Comparison of ENCODE assay signal across 20 cellular contexts in genomic region chr10:11263767-11264166, GRCh38.
DNase-seq lines count a peak whose midpoint lies in the region; ATAC-seq lines count a peak whose summit lies in the region.
"Had no signal": no experiment of that assay in that cellular context is flagged by ENCODE, and none has a peak within 500 bp of the region (broad histone marks: within the 10 kb centered on the region; RNA-seq: fewer than 3 reads in every experiment).

No MANE protein-coding gene starts in this region.

- CTCF ChIA-PET in activated CD8-positive, alpha-beta memory T cell treated with anti-CD3 and anti-CD28 coated beads, Interleukin-2, amount 10 ng/mL, durations not matched to agents 7 days and 5 days (lab: Charles Lee) = interaction anchor here (1.2 kb wide), 1 partner anchor 14 kb away, joined by 3 read pairs; no protein-coding TSS in a partner anchor
- CTCF ChIA-PET in CD4-positive, alpha-beta memory T cell (lab: Charles Lee; ENCODE audit: partially characterized antibody) = interaction anchor here (1.7 kb wide), 1 partner anchor 150 kb away, joined by 6 read pairs; no protein-coding TSS in a partner anchor
- CTCF ChIA-PET in naive thymus-derived CD4-positive, alpha-beta T cell (lab: Charles Lee) = no interaction called here

- intact Hi-C loops in CD4-positive, alpha-beta memory T cell (cut with micrococcal nuclease) = no loop called here
- intact Hi-C loops in naive thymus-derived CD4-positive, alpha-beta T cell (cut with micrococcal nuclease) = loop anchor here in 1 of 2 donors (2.0 kb wide), 1 partner anchor 13 kb away; no protein-coding TSS in a partner anchor

- H3K36me3 Mint-ChIP-seq in activated CD8-positive, alpha-beta memory T cell treated with anti-CD3 and anti-CD28 coated beads, Interleukin-2, amount 10 ng/mL, durations not matched to agents 7 days and 5 days = peaks cover 77% of the 10 kb centered on the region
- peaks cover 70 to 91% of the 10 kb centered on the region in 2 donors for H3K36me3 Mint-ChIP-seq in CD4-positive, alpha-beta memory T cell
- H3K36me3 Mint-ChIP-seq in activated T-helper 17 cell treated with anti-CD3 and anti-CD28 coated beads, Interleukin-2, amount 50 U/mL, for 72 hours (ENCODE audit: low read depth) = no peaks in the 10 kb centered on the region
- peaks cover 4 to 58% (median 32%) of the 10 kb centered on the region in 5 donors for H3K36me3 Mint-ChIP-seq in naive thymus-derived CD4-positive, alpha-beta T cell

- ATAC-seq in activated CD8-positive, alpha-beta memory T cell treated with anti-CD3 and anti-CD28 coated beads, Interleukin-2, amount 10 ng/mL, durations not matched to agents 7 days and 5 days = no peak
- ATAC-seq in activated T-helper 17 cell treated with anti-CD3 and anti-CD28 coated beads, Interleukin-2, amount 50 U/mL, for 72 hours (replicated peaks) = no peak
- no peak for ATAC-seq in naive thymus-derived CD4-positive, alpha-beta T cell
- ATAC-seq in HG02840 (IDR thresholded peaks at IDR 0.05; ENCODE audit: low FRiP score, unreplicated experiment) = no peak

- H3K27ac Mint-ChIP-seq in activated CD8-positive, alpha-beta memory T cell treated with anti-CD3 and anti-CD28 coated beads, Interleukin-2, amount 10 ng/mL, durations not matched to agents 7 days and 5 days = peak overlapping the region; percentile 38
- H3K27ac Mint-ChIP-seq in CD4-positive, alpha-beta memory T cell = peak overlapping the region; percentile 2 to 87 (median 55)
- H3K27ac Mint-ChIP-seq in activated T-helper 17 cell treated with anti-CD3 and anti-CD28 coated beads, Interleukin-2, amount 50 U/mL, for 72 hours = peak overlapping the region; percentile 83
- H3K27ac Mint-ChIP-seq in naive thymus-derived CD4-positive, alpha-beta T cell = peak overlapping the region in 8 of 9 donors; percentile 57 to 86 (median 74)

- no peak overlapping the region for H3K4me3 Mint-ChIP-seq in activated CD8-positive, alpha-beta memory T cell treated with anti-CD3 and anti-CD28 coated beads, Interleukin-2, amount 10 ng/mL, durations not matched to agents 7 days and 5 days
- H3K4me3 Mint-ChIP-seq in CD4-positive, alpha-beta memory T cell = peak overlapping the region in 4 of 8 donors; percentile 11 to 43 (median 32)
- peak overlapping the region; percentile 34 for H3K4me3 Mint-ChIP-seq in activated T-helper 17 cell treated with anti-CD3 and anti-CD28 coated beads, Interleukin-2, amount 50 U/mL, for 72 hours
- peak overlapping the region in 3 of 10 donors; percentile 2 to 38 (median 13) for H3K4me3 Mint-ChIP-seq in naive thymus-derived CD4-positive, alpha-beta T cell
- H3K4me3 Mint-ChIP-seq: activated CD4-positive, alpha-beta memory T cell treated with anti-CD3 and anti-CD28 coated beads, Interleukin-2, amount 10 ng/mL, durations not matched to agents 7 days and 5 days; activated T-cell treated with anti-CD3 and anti-CD28 coated beads, Interleukin-2, amount 50 U/mL, for 4 hours had no signal

- peaks cover 66% of the 10 kb centered on the region for H3K36me3 ChIP-seq in CD4-positive, alpha-beta memory T cell (ENCODE audit: insufficient read depth, low read length)
- peaks cover 22 to 76% (median 43%) of the 10 kb centered on the region in 3 experiments for H3K36me3 ChIP-seq in naive thymus-derived CD4-positive, alpha-beta T cell (ENCODE audit: control insufficient read depth in 2 of 3, insufficient read depth in 3 of 3, low read length in 3 of 3)
- H3K36me3 ChIP-seq: WERI-Rb-1 had no signal

- peaks cover 68% of the 10 kb centered on the region for H3K4me1 Mint-ChIP-seq in activated CD8-positive, alpha-beta memory T cell treated with anti-CD3 and anti-CD28 coated beads, Interleukin-2, amount 10 ng/mL, durations not matched to agents 7 days and 5 days
- H3K4me1 Mint-ChIP-seq in CD4-positive, alpha-beta memory T cell = peaks cover 63 to 94% (median 80%) of the 10 kb centered on the region in 4 donors
- H3K4me1 Mint-ChIP-seq in activated T-helper 17 cell treated with anti-CD3 and anti-CD28 coated beads, Interleukin-2, amount 50 U/mL, for 72 hours = peaks cover 63% of the 10 kb centered on the region
- peaks cover 56 to 99% (median 92%) of the 10 kb centered on the region in 7 donors for H3K4me1 Mint-ChIP-seq in naive thymus-derived CD4-positive, alpha-beta T cell

- POLR2A ChIA-PET in CD4-positive, alpha-beta memory T cell (lab: Charles Lee; ENCODE audit: partially characterized antibody) = interaction anchor here (1.0 to 1.5 kb wide), 3 partner anchors 9 to 99 kb away, joined by 3 to 7 read pairs (median 5); no protein-coding TSS in a partner anchor
- POLR2A ChIA-PET in naive thymus-derived CD4-positive, alpha-beta T cell (lab: Charles Lee) = no interaction called here

- no peaks in the 10 kb centered on the region for H3K27me3 ChIP-seq in CD4-positive, alpha-beta memory T cell (ENCODE audit: insufficient read depth, low read length)
- H3K27me3 ChIP-seq in naive thymus-derived CD4-positive, alpha-beta T cell (ENCODE audit: control insufficient read depth in 2 of 2, insufficient read depth in 2 of 2, low read length in 2 of 2) = no peaks in the 10 kb centered on the region
- H3K27me3 ChIP-seq: vagina had no signal

- H3K9me3 Mint-ChIP-seq in activated CD8-positive, alpha-beta memory T cell treated with anti-CD3 and anti-CD28 coated beads, Interleukin-2, amount 10 ng/mL, durations not matched to agents 7 days and 5 days (ENCODE audit: low read depth) = no peaks in the 10 kb centered on the region
- H3K9me3 Mint-ChIP-seq in CD4-positive, alpha-beta memory T cell = peaks cover 0 to 4% (median 0%) of the 10 kb centered on the region in 8 donors
- no peaks in the 10 kb centered on the region for H3K9me3 Mint-ChIP-seq in activated T-helper 17 cell treated with anti-CD3 and anti-CD28 coated beads, Interleukin-2, amount 50 U/mL, for 72 hours
- no peaks in the 10 kb centered on the region for H3K9me3 Mint-ChIP-seq in naive thymus-derived CD4-positive, alpha-beta T cell
- H3K9me3 Mint-ChIP-seq: activated CD4-positive, alpha-beta memory T cell treated with anti-CD3 and anti-CD28 coated beads, Interleukin-2, amount 10 ng/mL, durations not matched to agents 7 days and 5 days; activated T-cell treated with anti-CD3 and anti-CD28 coated beads, Interleukin-2, amount 50 U/mL, for 4 hours had no signal

- no peak for DNase-seq in activated CD8-positive, alpha-beta memory T cell treated with anti-CD3 and anti-CD28 coated beads, Interleukin-2, amount 10 ng/mL, durations not matched to agents 7 days and 5 days
- no peak for DNase-seq in activated CD8-positive, alpha-beta memory T cell treated with anti-CD3 and anti-CD28 coated beads, Interleukin-2, amount 50 U/mL, for 4 hours
- no peak for DNase-seq in CD4-positive, alpha-beta memory T cell
- no peak for DNase-seq in naive thymus-derived CD4-positive, alpha-beta T cell
- DNase-seq in NCI-H2081 (lab: John Stamatoyannopoulos, UW) = no peak
- DNase-seq in DMS79 (lab: John Stamatoyannopoulos, UW) = no peak
- DNase-seq: activated CD4-positive, alpha-beta memory T cell treated with anti-CD3 and anti-CD28 coated beads, Interleukin-2, amount 10 ng/mL, durations not matched to agents 7 days and 5 days; activated T-cell treated with anti-CD3 and anti-CD28 coated beads, Interleukin-2, amount 50 U/mL, for 4 hours; HCEC 1CT; mesendoderm; NCI-H1048; NCI-H187 treated with DMSO at 0.1 percent for 48 hours; NCI-H69; retina; stimulated activated naive CD4-positive, alpha-beta T cell; T-helper 9 cell; WERI-Rb-1 had no signal

- no peaks in the 10 kb centered on the region for H3K27me3 Mint-ChIP-seq in activated CD8-positive, alpha-beta memory T cell treated with anti-CD3 and anti-CD28 coated beads, Interleukin-2, amount 10 ng/mL, durations not matched to agents 7 days and 5 days
- H3K27me3 Mint-ChIP-seq in CD4-positive, alpha-beta memory T cell = no peaks in the 10 kb centered on the region
- no peaks in the 10 kb centered on the region for H3K27me3 Mint-ChIP-seq in activated T-helper 17 cell treated with anti-CD3 and anti-CD28 coated beads, Interleukin-2, amount 50 U/mL, for 72 hours
- H3K27me3 Mint-ChIP-seq in naive thymus-derived CD4-positive, alpha-beta T cell = no peaks in the 10 kb centered on the region
- H3K27me3 Mint-ChIP-seq: activated CD4-positive, alpha-beta memory T cell treated with anti-CD3 and anti-CD28 coated beads, Interleukin-2, amount 10 ng/mL, durations not matched to agents 7 days and 5 days had no signal

- H3K4me1 ChIP-seq in CD4-positive, alpha-beta memory T cell (ENCODE audit: insufficient read depth, low read length) = peaks cover 63% of the 10 kb centered on the region
- H3K4me1 ChIP-seq in naive thymus-derived CD4-positive, alpha-beta T cell (ENCODE audit: control insufficient read depth in 2 of 2, insufficient read depth in 2 of 2, low read length in 2 of 2) = peaks cover 18 to 22% of the 10 kb centered on the region in 2 donors

- no peak overlapping the region for H3K27ac ChIP-seq in CD4-positive, alpha-beta memory T cell (ENCODE audit: low read depth, low read length)
- H3K27ac ChIP-seq in naive thymus-derived CD4-positive, alpha-beta T cell (ENCODE audit: low read depth, low read length) = peak overlapping the region; percentile 22
- H3K27ac ChIP-seq: vagina, WERI-Rb-1 had no signal

- no peaks in the 10 kb centered on the region for H3K9me3 ChIP-seq in CD4-positive, alpha-beta memory T cell (ENCODE audit: control insufficient read depth in 1 of 2, low read length in 2 of 2)
- H3K9me3 ChIP-seq in naive thymus-derived CD4-positive, alpha-beta T cell (ENCODE audit: control insufficient read depth in 2 of 3, low read length in 3 of 3) = no peaks in the 10 kb centered on the region
- H3K9me3 ChIP-seq: vagina had no signal

- no peak overlapping the region for H3K4me3 ChIP-seq in CD4-positive, alpha-beta memory T cell (ENCODE audit: low read length in 2 of 2)
- H3K4me3 ChIP-seq in naive thymus-derived CD4-positive, alpha-beta T cell (ENCODE audit: low read length) = no peak overlapping the region
- H3K4me3 ChIP-seq: vagina had no signal
